1 cellular context compared by ENCODE assay signal in the genomic region with DNA sequence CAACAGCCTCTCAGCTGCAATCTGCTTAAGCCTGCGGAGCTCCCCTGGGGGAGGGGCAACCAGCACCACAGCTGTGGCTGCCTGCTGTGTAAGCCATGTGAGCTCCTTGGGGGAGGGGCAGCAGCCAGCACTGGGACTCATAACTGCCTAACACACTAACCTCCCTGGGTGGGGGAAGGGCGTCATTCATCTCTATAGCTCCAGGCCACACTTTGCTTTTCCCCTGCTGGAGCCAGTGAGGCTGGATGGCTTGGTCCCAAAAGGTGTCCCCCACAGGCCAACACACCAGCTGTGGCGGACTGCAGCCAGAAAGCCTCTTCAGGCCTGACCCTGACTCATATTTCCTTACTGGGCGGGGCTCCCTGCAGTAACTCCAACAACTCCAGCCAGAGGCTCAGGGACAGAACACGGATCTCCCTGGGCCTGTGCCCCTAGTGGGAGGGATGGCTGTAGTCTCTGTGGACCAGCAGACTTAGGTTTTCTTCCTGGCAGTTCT.
TF ChIP-seq lines count a peak whose summit lies in the region.

No MANE protein-coding gene starts in this region.

TF ChIP-seq in SK-N-SH treated with all-trans-retinoic acid at 6 μM for 48 hours, 23 proteins besides CTCF, POLR2A, EP300 and RAD21 (continued from another document):
- TF ChIP-seq, protein P1, sequence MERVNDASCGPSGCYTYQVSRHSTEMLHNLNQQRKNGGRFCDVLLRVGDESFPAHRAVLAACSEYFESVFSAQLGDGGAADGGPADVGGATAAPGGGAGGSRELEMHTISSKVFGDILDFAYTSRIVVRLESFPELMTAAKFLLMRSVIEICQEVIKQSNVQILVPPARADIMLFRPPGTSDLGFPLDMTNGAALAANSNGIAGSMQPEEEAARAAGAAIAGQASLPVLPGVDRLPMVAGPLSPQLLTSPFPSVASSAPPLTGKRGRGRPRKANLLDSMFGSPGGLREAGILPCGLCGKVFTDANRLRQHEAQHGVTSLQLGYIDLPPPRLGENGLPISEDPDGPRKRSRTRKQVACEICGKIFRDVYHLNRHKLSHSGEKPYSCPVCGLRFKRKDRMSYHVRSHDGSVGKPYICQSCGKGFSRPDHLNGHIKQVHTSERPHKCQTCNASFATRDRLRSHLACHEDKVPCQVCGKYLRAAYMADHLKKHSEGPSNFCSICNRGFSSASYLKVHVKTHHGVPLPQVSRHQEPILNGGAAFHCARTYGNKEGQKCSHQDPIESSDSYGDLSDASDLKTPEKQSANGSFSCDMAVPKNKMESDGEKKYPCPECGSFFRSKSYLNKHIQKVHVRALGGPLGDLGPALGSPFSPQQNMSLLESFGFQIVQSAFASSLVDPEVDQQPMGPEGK (CRISPR knock-in tag; IDR thresholded peaks at IDR 0.05; ENCODE audit: borderline replicate concordance), result no peak
- TF ChIP-seq TCF4 (CRISPR knock-in tag; IDR thresholded peaks at IDR 0.05; ENCODE audit: borderline replicate concordance) (no peak), ZNF565 (CRISPR knock-in tag; conservative IDR thresholded peaks at IDR 0.05; ENCODE audit: low read depth) (no peak), CSDC2 (CRISPR knock-in tag; IDR thresholded peaks at IDR 0.05) (no peak), RARB (CRISPR knock-in tag; IDR thresholded peaks at IDR 0.05) (no peak), TOX (CRISPR knock-in tag; IDR thresholded peaks at IDR 0.05; ENCODE audit: borderline replicate concordance) (no peak), ISL1 (CRISPR knock-in tag; IDR thresholded peaks at IDR 0.05) (no peak), PPARA (CRISPR knock-in tag; IDR thresholded peaks at IDR 0.05; ENCODE audit: borderline replicate concordance) (no peak), BACH2 (CRISPR knock-in tag; IDR thresholded peaks at IDR 0.05; ENCODE audit: borderline replicate concordance) (no peak), ARNTL (CRISPR knock-in tag; IDR thresholded peaks at IDR 0.05; ENCODE audit: borderline replicate concordance, low read depth) (no peak)
